1 cellular context compared by ENCODE assay signal in genomic region chr1:224402472-224403035, GRCh38.
TF ChIP-seq lines count a peak whose summit lies in the region.

No MANE protein-coding gene starts in this region.

TF ChIP-seq in WTC11, 78 proteins besides CTCF, POLR2A, EP300 and RAD21 (continued from another document):
- no peak for TF ChIP-seq AR (CRISPR knock-in tag; IDR thresholded peaks at IDR 0.05)
